ENCODE assay signal across 2 cellular contexts in the genomic region with DNA sequence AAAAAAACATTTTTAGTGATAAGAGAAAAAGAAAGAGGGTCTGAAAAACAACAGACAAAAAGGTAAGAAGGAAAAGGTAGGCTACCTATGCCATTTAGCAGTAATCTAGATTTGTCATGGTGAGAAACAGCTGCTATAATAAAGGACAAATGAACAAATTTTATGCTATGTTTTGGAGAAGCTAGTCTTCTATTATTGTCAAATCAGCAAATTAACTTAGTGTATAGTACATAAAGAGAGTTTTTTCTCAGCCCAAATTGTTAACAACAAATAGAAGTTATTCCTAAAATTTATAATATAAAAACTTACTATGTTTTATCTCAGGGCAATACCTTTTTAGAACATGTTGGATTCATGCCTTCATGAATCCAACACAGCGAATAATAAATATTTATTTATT.
A peak's percentile ranks its signal among the peaks of the same experiment; 100 is the strongest.
TF ChIP-seq lines count a peak whose summit lies in the region.

No MANE protein-coding gene starts in this region.

TF ChIP-seq in HepG2, 621 proteins besides CTCF, POLR2A, EP300 and RAD21:
- TF ChIP-seq HMGXB3 (CRISPR knock-in tag; IDR thresholded peaks at IDR 0.05; ENCODE audit: borderline replicate concordance) (no peak), MAFF (IDR thresholded peaks at IDR 0.05; ENCODE audit: low read depth, low read length) (peak; percentile 92), ZNF160 (CRISPR knock-in tag; IDR thresholded peaks at IDR 0.05) (no peak), MAFK (conservative IDR thresholded peaks at IDR 0.05 in 1 of 2, IDR thresholded peaks at IDR 0.05 in 1 of 2; ENCODE audit: low read length in 2 of 2) (peak; percentile 90 to 95), ZNF3 (CRISPR knock-in tag; IDR thresholded peaks at IDR 0.05) (no peak)
TF ChIP-seq in HepG2: peak in this region for 2.

TF ChIP-seq in K562, 482 proteins besides CTCF, POLR2A, EP300 and RAD21 (continued from another document):
- TF ChIP-seq, protein P1, sequence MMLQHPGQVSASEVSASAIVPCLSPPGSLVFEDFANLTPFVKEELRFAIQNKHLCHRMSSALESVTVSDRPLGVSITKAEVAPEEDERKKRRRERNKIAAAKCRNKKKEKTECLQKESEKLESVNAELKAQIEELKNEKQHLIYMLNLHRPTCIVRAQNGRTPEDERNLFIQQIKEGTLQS (IDR thresholded peaks at IDR 0.05) = no peak
- TF ChIP-seq, protein P1 (CRISPR knock-in tag; conservative IDR thresholded peaks at IDR 0.05) = no peak
- TF ChIP-seq RFX7 (CRISPR knock-in tag; IDR thresholded peaks at IDR 0.05) = no peak
- TF ChIP-seq ZC3H11A (IDR thresholded peaks at IDR 0.05; ENCODE audit: low read depth, low read length) = no peak
- no peak for TF ChIP-seq HCFC1 (IDR thresholded peaks at IDR 0.05; ENCODE audit: low read depth, low read length)
- no peak for TF ChIP-seq HMG20B (CRISPR knock-in tag; IDR thresholded peaks at IDR 0.05)
- no peak for TF ChIP-seq TCF3 (CRISPR knock-in tag; IDR thresholded peaks at IDR 0.05)
- TF ChIP-seq LARP7 (IDR thresholded peaks at IDR 0.05) = no peak
- TF ChIP-seq ZNF23 (CRISPR knock-in tag; IDR thresholded peaks at IDR 0.05) = no peak
- TF ChIP-seq MAFK (IDR thresholded peaks at IDR 0.05; ENCODE audit: low read length) = peak; percentile 89
- TF ChIP-seq, protein P2, sequence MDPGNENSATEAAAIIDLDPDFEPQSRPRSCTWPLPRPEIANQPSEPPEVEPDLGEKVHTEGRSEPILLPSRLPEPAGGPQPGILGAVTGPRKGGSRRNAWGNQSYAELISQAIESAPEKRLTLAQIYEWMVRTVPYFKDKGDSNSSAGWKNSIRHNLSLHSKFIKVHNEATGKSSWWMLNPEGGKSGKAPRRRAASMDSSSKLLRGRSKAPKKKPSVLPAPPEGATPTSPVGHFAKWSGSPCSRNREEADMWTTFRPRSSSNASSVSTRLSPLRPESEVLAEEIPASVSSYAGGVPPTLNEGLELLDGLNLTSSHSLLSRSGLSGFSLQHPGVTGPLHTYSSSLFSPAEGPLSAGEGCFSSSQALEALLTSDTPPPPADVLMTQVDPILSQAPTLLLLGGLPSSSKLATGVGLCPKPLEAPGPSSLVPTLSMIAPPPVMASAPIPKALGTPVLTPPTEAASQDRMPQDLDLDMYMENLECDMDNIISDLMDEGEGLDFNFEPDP (CRISPR knock-in tag; IDR thresholded peaks at IDR 0.05) = no peak
- TF ChIP-seq NCOA6 (IDR thresholded peaks at IDR 0.05) = no peak
- TF ChIP-seq C11orf30 (IDR thresholded peaks at IDR 0.05; ENCODE audit: low read depth) = peak; percentile 87
- TF ChIP-seq MCM3 (IDR thresholded peaks at IDR 0.05) = no peak
- TF ChIP-seq, protein P3, sequence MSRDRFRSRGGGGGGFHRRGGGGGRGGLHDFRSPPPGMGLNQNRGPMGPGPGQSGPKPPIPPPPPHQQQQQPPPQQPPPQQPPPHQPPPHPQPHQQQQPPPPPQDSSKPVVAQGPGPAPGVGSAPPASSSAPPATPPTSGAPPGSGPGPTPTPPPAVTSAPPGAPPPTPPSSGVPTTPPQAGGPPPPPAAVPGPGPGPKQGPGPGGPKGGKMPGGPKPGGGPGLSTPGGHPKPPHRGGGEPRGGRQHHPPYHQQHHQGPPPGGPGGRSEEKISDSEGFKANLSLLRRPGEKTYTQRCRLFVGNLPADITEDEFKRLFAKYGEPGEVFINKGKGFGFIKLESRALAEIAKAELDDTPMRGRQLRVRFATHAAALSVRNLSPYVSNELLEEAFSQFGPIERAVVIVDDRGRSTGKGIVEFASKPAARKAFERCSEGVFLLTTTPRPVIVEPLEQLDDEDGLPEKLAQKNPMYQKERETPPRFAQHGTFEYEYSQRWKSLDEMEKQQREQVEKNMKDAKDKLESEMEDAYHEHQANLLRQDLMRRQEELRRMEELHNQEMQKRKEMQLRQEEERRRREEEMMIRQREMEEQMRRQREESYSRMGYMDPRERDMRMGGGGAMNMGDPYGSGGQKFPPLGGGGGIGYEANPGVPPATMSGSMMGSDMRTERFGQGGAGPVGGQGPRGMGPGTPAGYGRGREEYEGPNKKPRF (IDR thresholded peaks at IDR 0.05; ENCODE audit: low read depth, low read length) = no peak
- TF ChIP-seq MAFG (tag; conservative IDR thresholded peaks at IDR 0.05) = peak; percentile 86
- TF ChIP-seq PRMT5 (CRISPR knock-in tag; IDR thresholded peaks at IDR 0.05) = no peak
- TF ChIP-seq HINFP (tag; conservative IDR thresholded peaks at IDR 0.05; ENCODE audit: low read depth) = no peak
- TF ChIP-seq, protein P4, sequence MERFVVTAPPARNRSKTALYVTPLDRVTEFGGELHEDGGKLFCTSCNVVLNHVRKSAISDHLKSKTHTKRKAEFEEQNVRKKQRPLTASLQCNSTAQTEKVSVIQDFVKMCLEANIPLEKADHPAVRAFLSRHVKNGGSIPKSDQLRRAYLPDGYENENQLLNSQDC (CRISPR knock-in tag; IDR thresholded peaks at IDR 0.05) = no peak
- no peak for TF ChIP-seq ZNF174 (CRISPR knock-in tag; IDR thresholded peaks at IDR 0.05)
- TF ChIP-seq PHF21A (IDR thresholded peaks at IDR 0.05; ENCODE audit: borderline replicate concordance, low read depth) = no peak
- TF ChIP-seq ZC3H4 (CRISPR knock-in tag; IDR thresholded peaks at IDR 0.05; ENCODE audit: borderline replicate concordance) = no peak
- no peak for TF ChIP-seq TSC22D4 (tag; IDR thresholded peaks at IDR 0.05)
- TF ChIP-seq, protein P5, sequence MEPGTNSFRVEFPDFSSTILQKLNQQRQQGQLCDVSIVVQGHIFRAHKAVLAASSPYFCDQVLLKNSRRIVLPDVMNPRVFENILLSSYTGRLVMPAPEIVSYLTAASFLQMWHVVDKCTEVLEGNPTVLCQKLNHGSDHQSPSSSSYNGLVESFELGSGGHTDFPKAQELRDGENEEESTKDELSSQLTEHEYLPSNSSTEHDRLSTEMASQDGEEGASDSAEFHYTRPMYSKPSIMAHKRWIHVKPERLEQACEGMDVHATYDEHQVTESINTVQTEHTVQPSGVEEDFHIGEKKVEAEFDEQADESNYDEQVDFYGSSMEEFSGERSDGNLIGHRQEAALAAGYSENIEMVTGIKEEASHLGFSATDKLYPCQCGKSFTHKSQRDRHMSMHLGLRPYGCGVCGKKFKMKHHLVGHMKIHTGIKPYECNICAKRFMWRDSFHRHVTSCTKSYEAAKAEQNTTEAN (CRISPR knock-in tag; IDR thresholded peaks at IDR 0.05) = no peak
- no peak for TF ChIP-seq PHB (CRISPR knock-in tag; IDR thresholded peaks at IDR 0.05)
